In genomic region chr3:194672876-194673275, GRCh38 we compare ENCODE assay signal across 1 cellular context.
TF ChIP-seq lines count a peak whose summit lies in the region.

No MANE protein-coding gene starts in this region.

TF ChIP-seq in GM12878, 131 proteins besides CTCF, POLR2A, EP300 and RAD21:
- TF ChIP-seq BMI1 (IDR thresholded peaks at IDR 0.05; ENCODE audit: borderline replicate concordance) (no peak), POLR2AphosphoS5 (IDR thresholded peaks at IDR 0.05; ENCODE audit: low read length) (no peak), SMARCA5 (IDR thresholded peaks at IDR 0.05) (no peak), ZNF24 (IDR thresholded peaks at IDR 0.05) (no peak), WRNIP1 (IDR thresholded peaks at IDR 0.05; ENCODE audit: borderline replicate concordance, low read depth, low read length) (no peak), TCF7 (IDR thresholded peaks at IDR 0.05; ENCODE audit: borderline replicate concordance) (no peak), PAX8 (IDR thresholded peaks at IDR 0.05) (no peak)
TF ChIP-seq in GM12878: peak in this region for 0.
